Comparison of ENCODE assay signal across 8 cellular contexts in genomic region chr15:52558196-52558595, GRCh38. TPM values are rescaled to one million over a fixed set of nuclear protein-coding genes. Genes with fewer than 3 reads are reported as not detected.
DNase-seq lines count a peak whose midpoint lies in the region; ATAC-seq lines count a peak whose summit lies in the region.

No MANE protein-coding gene starts in this region.

- DNase-seq in T-helper 2 cell (peak in 3 of 5 experiments; percentile 3 to 93 (median 35)), dermis blood vessel endothelial cell (peak; percentile 29), NCI-H774 (lab: John Stamatoyannopoulos, UW) (no peak), left ventricle myocardium superior (no peak)
- peak; percentile 26 for DNase-seq in stimulated activated CD4-positive, alpha-beta T cell treated with anti-CD3 and anti-CD28 coated beads, Interleukin-2, amount 100 ng/mL, for 4 hours (ENCODE audit: low read depth)
- DNase-seq in central memory CD4-positive, alpha-beta T cell: no peak

- peak; percentile 88 for ATAC-seq in GM18907 (IDR thresholded peaks at IDR 0.05; ENCODE audit: unreplicated experiment)
- ATAC-seq in HG02970 (IDR thresholded peaks at IDR 0.05; ENCODE audit: low FRiP score, unreplicated experiment): peak; percentile 64
- ATAC-seq in left ventricle myocardium superior: no peak

- intact Hi-C loops in left ventricle myocardium superior (cut with micrococcal nuclease): no loop called here

RNA-seq across cellular contexts. Expression of gene ARPP19, which starts 10.6 kb away (rescaled TPM):
- 147 and 176 TPM in 2 replicates for total RNA-seq in dermis blood vessel endothelial cell
- total RNA-seq in left ventricle myocardium superior: 165 TPM

RNA-seq across cellular contexts. Expression of gene MYO5A, which starts 29.5 kb away (rescaled TPM):
- 59.9 and 115 TPM in 2 replicates for total RNA-seq in dermis blood vessel endothelial cell
- total RNA-seq in left ventricle myocardium superior: 6.7 TPM

Comparison
In these comparisons a context has a peak if more than half of its experiments do, and no peak if none do; other contexts are left out.
1. DNase-seq: peak in T-helper 2 cell (3 of 5), dermis blood vessel endothelial cell (single experiment) and stimulated activated CD4-positive, alpha-beta T cell treated with anti-CD3 and anti-CD28 coated beads, Interleukin-2, amount 100 ng/mL, for 4 hours (single experiment); none in NCI-H774 (single experiment), left ventricle myocardium superior (single experiment) and central memory CD4-positive, alpha-beta T cell (single experiment).